ENCODE assay signal across 1 cellular context in genomic region chr3:150370982-150371381, GRCh38.
TF ChIP-seq lines count a peak whose summit lies in the region.

No MANE protein-coding gene starts in this region.

TF ChIP-seq in GM12878, 131 proteins besides CTCF, POLR2A, EP300 and RAD21 (continued from another document):
- TF ChIP-seq, protein P1, sequence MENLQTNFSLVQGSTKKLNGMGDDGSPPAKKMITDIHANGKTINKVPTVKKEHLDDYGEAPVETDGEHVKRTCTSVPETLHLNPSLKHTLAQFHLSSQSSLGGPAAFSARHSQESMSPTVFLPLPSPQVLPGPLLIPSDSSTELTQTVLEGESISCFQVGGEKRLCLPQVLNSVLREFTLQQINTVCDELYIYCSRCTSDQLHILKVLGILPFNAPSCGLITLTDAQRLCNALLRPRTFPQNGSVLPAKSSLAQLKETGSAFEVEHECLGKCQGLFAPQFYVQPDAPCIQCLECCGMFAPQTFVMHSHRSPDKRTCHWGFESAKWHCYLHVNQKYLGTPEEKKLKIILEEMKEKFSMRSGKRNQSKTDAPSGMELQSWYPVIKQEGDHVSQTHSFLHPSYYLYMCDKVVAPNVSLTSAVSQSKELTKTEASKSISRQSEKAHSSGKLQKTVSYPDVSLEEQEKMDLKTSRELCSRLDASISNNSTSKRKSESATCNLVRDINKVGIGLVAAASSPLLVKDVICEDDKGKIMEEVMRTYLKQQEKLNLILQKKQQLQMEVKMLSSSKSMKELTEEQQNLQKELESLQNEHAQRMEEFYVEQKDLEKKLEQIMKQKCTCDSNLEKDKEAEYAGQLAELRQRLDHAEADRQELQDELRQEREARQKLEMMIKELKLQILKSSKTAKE (IDR thresholded peaks at IDR 0.05; ENCODE audit: low read depth, poor library complexity, severe bottlenecking): no peak
- TF ChIP-seq EGR1 (IDR thresholded peaks at IDR 0.05; ENCODE audit: borderline replicate concordance in 1 of 2, low read depth in 2 of 2, low read length in 2 of 2): no peak
- TF ChIP-seq ZBTB33 (IDR thresholded peaks at IDR 0.05): no peak
- no peak for TF ChIP-seq CHD4 (IDR thresholded peaks at IDR 0.05)
- no peak for TF ChIP-seq CHD2 (IDR thresholded peaks at IDR 0.05; ENCODE audit: borderline replicate concordance, low read depth, low read length)
- TF ChIP-seq ZNF384 (IDR thresholded peaks at IDR 0.05; ENCODE audit: borderline replicate concordance, low read depth, low read length): no peak
- no peak for TF ChIP-seq ZBED1 (IDR thresholded peaks at IDR 0.05; ENCODE audit: borderline replicate concordance)
- TF ChIP-seq NFYA (IDR thresholded peaks at IDR 0.05; ENCODE audit: borderline replicate concordance, low read depth, low read length): no peak
- TF ChIP-seq RELA (IDR thresholded peaks at IDR 0.05; ENCODE audit: borderline replicate concordance, partially characterized antibody): no peak
- TF ChIP-seq CHD1 (IDR thresholded peaks at IDR 0.05; ENCODE audit: low read depth, low read length): no peak
- TF ChIP-seq, protein P2, sequence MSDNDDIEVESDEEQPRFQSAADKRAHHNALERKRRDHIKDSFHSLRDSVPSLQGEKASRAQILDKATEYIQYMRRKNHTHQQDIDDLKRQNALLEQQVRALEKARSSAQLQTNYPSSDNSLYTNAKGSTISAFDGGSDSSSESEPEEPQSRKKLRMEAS (IDR thresholded peaks at IDR 0.05; ENCODE audit: low read depth, low read length): no peak
- no peak for TF ChIP-seq SP1 (IDR thresholded peaks at IDR 0.05; ENCODE audit: low read depth, low read length)
